Comparison of ENCODE assay signal across 1 cellular context in genomic region chr7:12146813-12147212, GRCh38.
TF ChIP-seq lines count a peak whose summit lies in the region.

No MANE protein-coding gene starts in this region.

TF ChIP-seq in GM23338, 12 proteins besides CTCF, POLR2A, EP300 and RAD21 (continued from another document):
- no peak for TF ChIP-seq REST (IDR thresholded peaks at IDR 0.05; ENCODE audit: unreplicated experiment)
- no peak for TF ChIP-seq EZH2 (IDR thresholded peaks at IDR 0.05; ENCODE audit: low read depth, unreplicated experiment)
TF ChIP-seq in GM23338: peak in this region for 0.
